In the genomic region with DNA sequence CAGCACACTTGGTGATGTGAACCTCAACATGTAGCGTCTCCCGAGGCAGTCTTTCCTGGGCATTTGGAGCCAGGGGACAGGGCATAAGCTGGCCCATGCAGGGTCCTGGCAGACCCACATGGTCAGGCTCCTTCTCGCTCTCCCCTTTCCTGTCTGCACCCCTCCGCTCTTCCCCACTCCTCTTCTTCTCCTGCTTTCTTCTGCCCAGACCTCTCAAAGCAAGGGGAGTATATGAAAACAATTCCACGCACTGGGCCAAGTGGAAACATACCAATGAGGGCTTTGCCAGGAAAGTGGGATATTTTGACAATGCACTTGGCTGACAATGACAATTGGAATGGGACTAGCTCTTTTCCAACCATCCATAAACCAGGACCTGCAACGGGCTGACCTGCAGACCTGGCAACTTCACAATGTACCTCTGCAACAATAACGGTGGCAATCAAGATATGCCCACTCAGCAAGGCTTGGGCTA, we compare ENCODE assay signal across 1 cellular context.
TF ChIP-seq lines count a peak whose summit lies in the region.

No MANE protein-coding gene starts in this region.

TF ChIP-seq in liver, 16 proteins besides CTCF, POLR2A, EP300 and RAD21 (continued from another document):
- TF ChIP-seq, protein P1, sequence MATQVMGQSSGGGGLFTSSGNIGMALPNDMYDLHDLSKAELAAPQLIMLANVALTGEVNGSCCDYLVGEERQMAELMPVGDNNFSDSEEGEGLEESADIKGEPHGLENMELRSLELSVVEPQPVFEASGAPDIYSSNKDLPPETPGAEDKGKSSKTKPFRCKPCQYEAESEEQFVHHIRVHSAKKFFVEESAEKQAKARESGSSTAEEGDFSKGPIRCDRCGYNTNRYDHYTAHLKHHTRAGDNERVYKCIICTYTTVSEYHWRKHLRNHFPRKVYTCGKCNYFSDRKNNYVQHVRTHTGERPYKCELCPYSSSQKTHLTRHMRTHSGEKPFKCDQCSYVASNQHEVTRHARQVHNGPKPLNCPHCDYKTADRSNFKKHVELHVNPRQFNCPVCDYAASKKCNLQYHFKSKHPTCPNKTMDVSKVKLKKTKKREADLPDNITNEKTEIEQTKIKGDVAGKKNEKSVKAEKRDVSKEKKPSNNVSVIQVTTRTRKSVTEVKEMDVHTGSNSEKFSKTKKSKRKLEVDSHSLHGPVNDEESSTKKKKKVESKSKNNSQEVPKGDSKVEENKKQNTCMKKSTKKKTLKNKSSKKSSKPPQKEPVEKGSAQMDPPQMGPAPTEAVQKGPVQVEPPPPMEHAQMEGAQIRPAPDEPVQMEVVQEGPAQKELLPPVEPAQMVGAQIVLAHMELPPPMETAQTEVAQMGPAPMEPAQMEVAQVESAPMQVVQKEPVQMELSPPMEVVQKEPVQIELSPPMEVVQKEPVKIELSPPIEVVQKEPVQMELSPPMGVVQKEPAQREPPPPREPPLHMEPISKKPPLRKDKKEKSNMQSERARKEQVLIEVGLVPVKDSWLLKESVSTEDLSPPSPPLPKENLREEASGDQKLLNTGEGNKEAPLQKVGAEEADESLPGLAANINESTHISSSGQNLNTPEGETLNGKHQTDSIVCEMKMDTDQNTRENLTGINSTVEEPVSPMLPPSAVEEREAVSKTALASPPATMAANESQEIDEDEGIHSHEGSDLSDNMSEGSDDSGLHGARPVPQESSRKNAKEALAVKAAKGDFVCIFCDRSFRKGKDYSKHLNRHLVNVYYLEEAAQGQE (IDR thresholded peaks at IDR 0.05): no peak
- no peak for TF ChIP-seq HNF4A (conservative IDR thresholded peaks at IDR 0.05)
- TF ChIP-seq YY1 (IDR thresholded peaks at IDR 0.05): no peak
- TF ChIP-seq HNF4G (IDR thresholded peaks at IDR 0.05): no peak
- no peak for TF ChIP-seq FOXA2 (IDR thresholded peaks at IDR 0.05)
- TF ChIP-seq RXRA (IDR thresholded peaks at IDR 0.05): no peak
